In genomic region chrX:39309721-39310152, GRCh38 we compare ENCODE assay signal across 9 cellular contexts.
A peak's percentile ranks its signal among the peaks of the same experiment; 100 is the strongest.
DNase-seq lines count a peak whose midpoint lies in the region; ATAC-seq and TF ChIP-seq lines count a peak whose summit lies in the region.
"Had no signal": no experiment of that assay in that cellular context is flagged by ENCODE, and none has a peak within 500 bp of the region (broad histone marks: within the 10 kb centered on the region; RNA-seq: fewer than 3 reads in every experiment).

No MANE protein-coding gene starts in this region.

- no peaks in the 10 kb centered on the region for H3K9me3 ChIP-seq in CD4-positive, alpha-beta T cell (ENCODE audit: control insufficient read depth, low read length)
- H3K9me3 ChIP-seq in mucosa of descending colon = no peaks in the 10 kb centered on the region
- H3K9me3 ChIP-seq: thoracic aorta had no signal

- peak overlapping the region; percentile 85 for H3K27ac ChIP-seq in CD4-positive, alpha-beta T cell (ENCODE audit: low read depth, low read length)
- H3K27ac ChIP-seq: thoracic aorta had no signal

- no peaks in the 10 kb centered on the region for H3K9me3 Mint-ChIP-seq in CD4-positive, alpha-beta T cell
- H3K9me3 Mint-ChIP-seq in activated naive CD8-positive, alpha-beta T cell treated with anti-CD3 and anti-CD28 coated beads for 36 hours = peaks cover 19% of the 10 kb centered on the region

- no peaks in the 10 kb centered on the region for H3K36me3 ChIP-seq in mucosa of descending colon (ENCODE audit: low read depth)
- H3K36me3 ChIP-seq: thoracic aorta had no signal

- CTCF ChIA-PET in CD4-positive, alpha-beta T cell (lab: Charles Lee) = interaction anchor here (0.7 to 1.3 kb wide), 2 partner anchors 48 to 526 kb away, joined by 3 read pairs; no protein-coding TSS in a partner anchor

- H3K4me1 ChIP-seq in mucosa of descending colon (ENCODE audit: low read depth) = no peaks in the 10 kb centered on the region

- POLR2A ChIA-PET in CD4-positive, alpha-beta T cell (lab: Charles Lee) = interaction anchor here (0.6 to 4.8 kb wide), 6 partner anchors 8 to 130 kb away, joined by 3 to 27 read pairs (median 3); no protein-coding TSS in a partner anchor

- DNase-seq in CD4-positive, alpha-beta T cell = peak in 9 of 10 experiments; percentile 16 to 61 (median 31)
- peak; percentile 52 for DNase-seq in SK-N-DZ (ENCODE audit: low spot score)
- peak; percentile 15 for DNase-seq in activated naive CD8-positive, alpha-beta T cell treated with anti-CD3 and anti-CD28 coated beads for 36 hours
- DNase-seq in mucosa of descending colon = peak in 1 of 3 donors; percentile 7
- no peak for DNase-seq in omental fat pad (ENCODE audit: low spot score)
- no peak for DNase-seq in NCI-H1436 (lab: John Stamatoyannopoulos, UW)

- no peaks in the 10 kb centered on the region for H3K27me3 ChIP-seq in CD4-positive, alpha-beta T cell (ENCODE audit: control insufficient read depth, insufficient read depth, low read length)

- TF ChIP-seq CTCF in CD4-positive, alpha-beta T cell (IDR thresholded peaks at IDR 0.05) = no peak
- TF ChIP-seq CTCF in mucosa of descending colon (IDR thresholded peaks at IDR 0.05) = no peak
- TF ChIP-seq CTCF in omental fat pad (IDR thresholded peaks at IDR 0.05) = no peak

- H3K27ac Mint-ChIP-seq in CD4-positive, alpha-beta T cell = peak overlapping the region; percentile 99
- H3K27ac Mint-ChIP-seq in activated naive CD8-positive, alpha-beta T cell treated with anti-CD3 and anti-CD28 coated beads for 36 hours = peak overlapping the region; percentile 97

- H3K4me3 ChIP-seq in mucosa of descending colon = no peak overlapping the region
- H3K4me3 ChIP-seq: thoracic aorta had no signal

- peaks cover 73% of the 10 kb centered on the region for H3K4me1 Mint-ChIP-seq in CD4-positive, alpha-beta T cell (ENCODE audit: low read depth)
- H3K4me1 Mint-ChIP-seq in activated naive CD8-positive, alpha-beta T cell treated with anti-CD3 and anti-CD28 coated beads for 36 hours = peaks cover 60% of the 10 kb centered on the region

- peaks cover 6% of the 10 kb centered on the region for H3K36me3 Mint-ChIP-seq in CD4-positive, alpha-beta T cell (ENCODE audit: low read depth)
- H3K36me3 Mint-ChIP-seq in activated naive CD8-positive, alpha-beta T cell treated with anti-CD3 and anti-CD28 coated beads for 36 hours = peaks cover 70% of the 10 kb centered on the region

- peak; percentile 79 for ATAC-seq in CD4-positive, alpha-beta T cell (ENCODE audit: poor library complexity)
- ATAC-seq in mucosa of descending colon (peak; percentile 19), omental fat pad (ENCODE audit: low FRiP score) (no peak), GM19463 (IDR thresholded peaks at IDR 0.05; ENCODE audit: unreplicated experiment) (no peak), GM21619 (IDR thresholded peaks at IDR 0.05; ENCODE audit: unreplicated experiment) (no peak)

- peak overlapping the region; percentile 79 for H3K4me3 Mint-ChIP-seq in CD4-positive, alpha-beta T cell
- peak overlapping the region; percentile 15 for H3K4me3 Mint-ChIP-seq in activated naive CD8-positive, alpha-beta T cell treated with anti-CD3 and anti-CD28 coated beads for 36 hours

- intact Hi-C loops in CD4-positive, alpha-beta T cell (cut with DNase I, micrococcal nuclease) = loop anchor here in 1 of 2 experiments (2.0 to 10.0 kb wide), 2 partner anchors 17 to 115 kb away; no protein-coding TSS in a partner anchor
- intact Hi-C loops in mucosa of descending colon (cut with DNase I, micrococcal nuclease) = no loop called here

- H3K27me3 Mint-ChIP-seq in CD4-positive, alpha-beta T cell = no peaks in the 10 kb centered on the region
- no peaks in the 10 kb centered on the region for H3K27me3 Mint-ChIP-seq in activated naive CD8-positive, alpha-beta T cell treated with anti-CD3 and anti-CD28 coated beads for 36 hours

Comparison
In these comparisons a context has a peak if more than half of its experiments do, and no peak if none do; other contexts are left out.
1. ATAC-seq: peak in CD4-positive, alpha-beta T cell (single experiment) and mucosa of descending colon (single experiment); none in omental fat pad (single experiment), GM19463 (single experiment) and GM21619 (single experiment).
2. DNase-seq: peak in CD4-positive, alpha-beta T cell (9 of 10), SK-N-DZ (single experiment) and activated naive CD8-positive, alpha-beta T cell treated with anti-CD3 and anti-CD28 coated beads for 36 hours (single experiment); none in omental fat pad (single experiment) and NCI-H1436 (single experiment).